In the genomic region with DNA sequence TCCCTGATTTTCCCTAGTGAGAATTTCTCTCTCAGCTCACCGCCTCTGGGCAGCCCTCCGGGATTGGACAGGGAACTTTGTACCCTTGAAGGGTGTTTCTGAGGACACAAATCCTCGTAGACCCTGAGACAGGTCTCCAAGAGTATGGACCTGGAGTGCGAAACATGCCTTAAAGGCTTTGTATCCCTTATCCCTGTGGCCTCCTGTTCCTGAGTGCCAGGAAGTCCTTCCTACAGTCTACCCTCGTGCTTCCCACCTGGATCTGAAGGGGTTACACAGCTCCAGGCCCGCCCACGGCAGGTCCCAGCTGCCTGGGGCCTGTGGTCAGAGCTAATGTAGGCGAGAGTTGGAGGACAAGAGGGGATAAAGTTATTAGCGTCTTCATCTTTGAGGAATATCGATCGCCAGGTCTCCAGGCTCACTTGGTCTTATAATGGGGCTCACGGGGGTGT, we compare ENCODE assay signal across 31 cellular contexts. TPM values are rescaled to one million over a fixed set of nuclear protein-coding genes. Genes with fewer than 3 reads are reported as not detected.
A peak's percentile ranks its signal among the peaks of the same experiment; 100 is the strongest.
DNase-seq lines count a peak whose midpoint lies in the region; ATAC-seq, FAIRE-seq and TF ChIP-seq lines count a peak whose summit lies in the region.
"Had no signal": no experiment of that assay in that cellular context is flagged by ENCODE, and none has a peak within 500 bp of the region (broad histone marks: within the 10 kb centered on the region; RNA-seq: fewer than 3 reads in every experiment).

No MANE protein-coding gene starts in this region.

- no peaks in the 10 kb centered on the region for H3K9me3 ChIP-seq in A549
- no peaks in the 10 kb centered on the region for H3K9me3 ChIP-seq in HEK293 (ENCODE audit: control insufficient read depth, insufficient read depth, low read depth, low read length)
- H3K9me3 ChIP-seq in neural progenitor cell (ENCODE audit: low read depth) = no peaks in the 10 kb centered on the region
- no peaks in the 10 kb centered on the region for H3K9me3 ChIP-seq in mammary epithelial cell (replicated peaks; ENCODE audit: insufficient read depth, low read length)
- H3K9me3 ChIP-seq in SJCRH30 (replicated peaks) = no peaks in the 10 kb centered on the region
- H3K9me3 ChIP-seq: BLaER1 treated with 17β-estradiol and CSF1 and Interleukin-3, amounts not matched to agents 10 nM and 100 nM; SK-N-SH had no signal

- no peak overlapping the region for H3K27ac ChIP-seq in A549
- no peak overlapping the region for H3K27ac ChIP-seq in HEK293 (ENCODE audit: extremely low read depth, low read depth, low read length)
- H3K27ac ChIP-seq in neural progenitor cell = no peak overlapping the region
- H3K27ac ChIP-seq in mammary epithelial cell (ENCODE audit: insufficient read depth, low read depth, low read length) = no peak overlapping the region
- no peak overlapping the region for H3K27ac ChIP-seq in SJCRH30
- H3K27ac ChIP-seq: BLaER1 treated with 17β-estradiol and CSF1 and Interleukin-3, amounts not matched to agents 10 nM and 100 nM; PC-9 had no signal

- WGBS in A549 (ENCODE audit: missing lambda C conversion rate) = 64% methylated on average over 12 of the region's 12 CpGs
- 37% methylated on average over 8 of the region's 12 CpGs for WGBS in mammary epithelial cell (ENCODE audit: low coverage, missing lambda C conversion rate)

- TF ChIP-seq CTCF in A549 (IDR thresholded peaks at IDR 0.05) (no peak), HEK293 (tag by site-specific recombination; IDR thresholded peaks at IDR 0.05) (no peak), neural progenitor cell (IDR thresholded peaks at IDR 0.05) (no peak), mammary epithelial cell (conservative IDR thresholded peaks at IDR 0.05 in 1 of 2, IDR thresholded peaks at IDR 0.05 in 1 of 2; ENCODE audit: extremely low read depth in 1 of 2, insufficient read depth in 1 of 2, low read depth in 1 of 2, low read length in 2 of 2) (no peak)

- TF ChIP-seq POLR2A in A549 (IDR thresholded peaks at IDR 0.05; ENCODE audit: low read length) = no peak

- no peaks in the 10 kb centered on the region for H3K4me1 ChIP-seq in A549
- H3K4me1 ChIP-seq in HEK293 (ENCODE audit: control insufficient read depth, insufficient read depth, low read length) = no peaks in the 10 kb centered on the region
- H3K4me1 ChIP-seq in neural progenitor cell = peaks cover 30% of the 10 kb centered on the region
- H3K4me1 ChIP-seq in mammary epithelial cell (ENCODE audit: insufficient read depth, low read length) = no peaks in the 10 kb centered on the region
- no peaks in the 10 kb centered on the region for H3K4me1 ChIP-seq in SJCRH30

- in situ Hi-C loops in mammary epithelial cell (cut with MboI; ENCODE audit: low sequenced_read_pairs in 2 of 2) = loop anchor here in 1 of 2 donors (10.0 kb wide), 1 partner anchor 161 kb away; a partner anchor contains a TSS

- H3K27me3 Mint-ChIP-seq in activated T-helper 17 cell treated with anti-CD3 and anti-CD28 coated beads, Interleukin-2, amount 50 U/mL, for 72 hours = peaks cover 34% of the 10 kb centered on the region
- peaks cover 22% of the 10 kb centered on the region for H3K27me3 Mint-ChIP-seq in neural progenitor cell (ENCODE audit: insufficient read depth, low read depth)

- H3K4me3 ChIP-seq in A549 (no peak overlapping the region), HEK293 (ENCODE audit: low read depth, low read length) (no peak overlapping the region), neural progenitor cell (no peak overlapping the region), mammary epithelial cell (replicated peaks in 1 of 3; ENCODE audit: insufficient read depth in 1 of 3, low read depth in 2 of 3, low read length in 3 of 3) (no peak overlapping the region), SJCRH30 (no peak overlapping the region)
- H3K4me3 ChIP-seq: BLaER1 treated with 17β-estradiol and CSF1 and Interleukin-3, amounts not matched to agents 10 nM and 100 nM; PC-9 had no signal

- H3K4me1 Mint-ChIP-seq in activated T-helper 17 cell treated with anti-CD3 and anti-CD28 coated beads, Interleukin-2, amount 50 U/mL, for 72 hours = no peaks in the 10 kb centered on the region
- peaks cover 47% of the 10 kb centered on the region for H3K4me1 Mint-ChIP-seq in neural progenitor cell

- H3K79me2 ChIP-seq in neural progenitor cell (ENCODE audit: low read depth) (no peaks in the 10 kb centered on the region), mammary epithelial cell (ENCODE audit: insufficient read depth, low read length) (no peaks in the 10 kb centered on the region)

- ATAC-seq in A549 (no peak), HG02623 (IDR thresholded peaks at IDR 0.05; ENCODE audit: unreplicated experiment) (no peak)
- ATAC-seq in activated T-helper 17 cell treated with anti-CD3 and anti-CD28 coated beads, Interleukin-2, amount 50 U/mL, for 72 hours (replicated peaks) = no peak

- H3K4me3 Mint-ChIP-seq in activated T-helper 17 cell treated with anti-CD3 and anti-CD28 coated beads, Interleukin-2, amount 50 U/mL, for 72 hours = no peak overlapping the region
- H3K4me3 Mint-ChIP-seq in neural progenitor cell = peak overlapping the region; percentile 59
- H3K4me3 Mint-ChIP-seq: CD4-positive, alpha-beta T cell had no signal

- H3K36me3 ChIP-seq in HEK293 (ENCODE audit: control insufficient read depth in 2 of 2, insufficient read depth in 1 of 2, low read length in 2 of 2) = no peaks in the 10 kb centered on the region
- H3K36me3 ChIP-seq in neural progenitor cell = no peaks in the 10 kb centered on the region
- no peaks in the 10 kb centered on the region for H3K36me3 ChIP-seq in mammary epithelial cell (ENCODE audit: insufficient read depth, low read length)
- no peaks in the 10 kb centered on the region for H3K36me3 ChIP-seq in SJCRH30
- H3K36me3 ChIP-seq: BLaER1 treated with 17β-estradiol and CSF1 and Interleukin-3, amounts not matched to agents 10 nM and 100 nM had no signal

- H3K4me2 ChIP-seq in A549 (no peak overlapping the region), neural progenitor cell (no peak overlapping the region), mammary epithelial cell (ENCODE audit: insufficient read depth, low read depth, low read length) (no peak overlapping the region)
- H3K4me2 ChIP-seq: PC-9, SK-N-SH had no signal

- POLR2A ChIA-PET in A549 (lab: Yijun Ruan, JAX) = no interaction called here
- POLR2A ChIA-PET in HEK293 (lab: Yijun Ruan, JAX) = no interaction called here

- H3K27me3 ChIP-seq in neural progenitor cell (peaks cover 27% of the 10 kb centered on the region), mammary epithelial cell (ENCODE audit: insufficient read depth, low read length) (no peaks in the 10 kb centered on the region), SJCRH30 (peaks cover 11% of the 10 kb centered on the region; the same call in 1 of the 2 replicates)

- no peak for TF ChIP-seq EP300 in A549 (IDR thresholded peaks at IDR 0.05)

- intact Hi-C loops in mammary epithelial cell (cut with micrococcal nuclease) = no loop called here

- CTCF ChIA-PET in A549 (lab: Yijun Ruan, JAX) (interaction anchor here (0.9 to 20.8 kb wide), 10 partner anchors 12 to 198 kb away, joined by 3 to 341 read pairs (median 62); a partner anchor contains a TSS), HEK293 (lab: Yijun Ruan, JAX) (interaction anchor here (0.5 to 10.2 kb wide), 10 partner anchors 23 to 284 kb away, joined by 3 to 136 read pairs (median 4); a partner anchor contains a TSS), mammary epithelial cell (lab: Charles Lee; ENCODE audit: low non-redundant PET) (no interaction called here)

- peak overlapping the region; percentile 54 for H3K27ac Mint-ChIP-seq in activated T-helper 17 cell treated with anti-CD3 and anti-CD28 coated beads, Interleukin-2, amount 50 U/mL, for 72 hours
- peak overlapping the region; percentile 74 for H3K27ac Mint-ChIP-seq in neural progenitor cell
- H3K27ac Mint-ChIP-seq: CD4-positive, alpha-beta T cell had no signal

- H3K9ac ChIP-seq in neural progenitor cell (no peak overlapping the region), mammary epithelial cell (ENCODE audit: insufficient read depth, low read length) (no peak overlapping the region)
- H3K9ac ChIP-seq: SK-N-SH had no signal

- DNase-seq in A549 (ENCODE audit: low read depth in 1 of 2, low spot score in 1 of 2) (no peak), neural progenitor cell (ENCODE audit: low spot score) (no peak), mammary epithelial cell (no peak), SJCRH30 (no peak)
- DNase-seq: AML-193; CD4-positive, alpha-beta T cell; COR-L47; GOT3; HCEC 1CT; Kasumi-1; NCI-H1092 treated with DMSO at 0.1 percent for 48 hours; NCI-H1436; NCI-H187; NCI-H2081 treated with DMSO at 0.1 percent for 48 hours; NCI-H2171; NCI-H226; NCI-H510A; NCI-H69; NK-92 treated with Interleukin-12 subunit alpha and Interleukin-12 subunit beta, amount 100 ng/mL, for 24 hours; PC-9; Right ventricle myocardium superior; SW 1271 had no signal

- H2AFZ ChIP-seq in neural progenitor cell (replicated peaks) = no peak overlapping the region
- no peak overlapping the region for H2AFZ ChIP-seq in mammary epithelial cell (ENCODE audit: low read depth, low read length)
- H2AFZ ChIP-seq: PC-9 had no signal

- H4K20me1 ChIP-seq in neural progenitor cell (ENCODE audit: low read depth) (no peaks in the 10 kb centered on the region), mammary epithelial cell (ENCODE audit: insufficient read depth, low read length) (no peaks in the 10 kb centered on the region)
- H4K20me1 ChIP-seq: BLaER1 treated with 17β-estradiol and CSF1 and Interleukin-3, amounts not matched to agents 10 nM and 100 nM had no signal

- H3F3A ChIP-seq in neural progenitor cell (ENCODE audit: low read depth) = peaks cover 6% of the 10 kb centered on the region

- no peaks in the 10 kb centered on the region for H3K9me3 Mint-ChIP-seq in activated T-helper 17 cell treated with anti-CD3 and anti-CD28 coated beads, Interleukin-2, amount 50 U/mL, for 72 hours
- no peaks in the 10 kb centered on the region for H3K9me3 Mint-ChIP-seq in neural progenitor cell
- H3K9me3 Mint-ChIP-seq: CD4-positive, alpha-beta T cell had no signal

- no peak for TF ChIP-seq RAD21 in A549 (conservative IDR thresholded peaks at IDR 0.05 in 1 of 2, IDR thresholded peaks at IDR 0.05 in 1 of 2)

- H3K36me3 Mint-ChIP-seq in activated T-helper 17 cell treated with anti-CD3 and anti-CD28 coated beads, Interleukin-2, amount 50 U/mL, for 72 hours (ENCODE audit: low read depth) = no peaks in the 10 kb centered on the region
- H3K36me3 Mint-ChIP-seq in neural progenitor cell = no peaks in the 10 kb centered on the region

- BruUV-seq in mammary epithelial cell (replicated peaks; lab: Mats Ljungman, UMichigan) = no TSS peak

- dilution Hi-C loops in mammary epithelial cell (cut with HindIII; ENCODE audit: low sequenced_read_pairs) = no loop called here

- FAIRE-seq in A549 (lab: Jason Lieb, UNC) = no peak
- FAIRE-seq: A204.1 had no signal

RNA-seq across cellular contexts. Expression of a gene that starts 7.6 kb away (rescaled TPM):
- polyA plus RNA-seq in A549 (2011; rRNA removed) = 1.7 and 2.9 TPM in 2 replicates
- 4.2 and 5.4 TPM in 2 replicates for polyA plus RNA-seq in A549 (2012; cell fraction: cytosol; rRNA removed)
- polyA plus RNA-seq in A549 (2012; cell fraction: nucleus; rRNA removed) = 27.8 and 33.5 TPM in 2 replicates
- polyA plus RNA-seq in A549 (2017; fragmentation: RNase III; extraction: RNeasy Plus Mini Kit Qiagen cat#74134 plus additional on column Dnase treatment) = 5.0 to 7.5 TPM (median 6.3 TPM) in 3 replicates
- 0.79 and 1.4 TPM in 2 replicates for polyA minus RNA-seq in A549 (2011; rRNA and poly(A)+ RNA removed)
- not detected for total RNA-seq in activated T-helper 17 cell treated with anti-CD3 and anti-CD28 coated beads, Interleukin-2, amount 50 U/mL, for 72 hours
- 0.06 TPM in 1 of 2 replicates, not detected in the other for total RNA-seq in neural progenitor cell (ENCODE audit: low replicate concordance)
- 1 to 10 TPM in 1 of 2 donors, under 1 TPM in 1; 0.83 to 4.9 TPM for total RNA-seq in mammary epithelial cell
- polyA plus RNA-seq in mammary epithelial cell = 0.17 TPM
- polyA minus RNA-seq in mammary epithelial cell = not detected
- total RNA-seq in SJCRH30 (2014; rRNA removed; shearing (Covaris generic)) = not detected in 2 replicates
- total RNA-seq: RPMI7951 had no signal

RNA-seq across cellular contexts. Expression of a gene that starts 25.3 kb away (rescaled TPM):
- 0.05 and 0.07 TPM in 2 replicates for polyA plus RNA-seq in A549 (2011; rRNA removed)
- 0.13 and 0.16 TPM in 2 replicates for polyA plus RNA-seq in A549 (2012; cell fraction: cytosol; rRNA removed)
- 0.47 and 0.67 TPM in 2 replicates for polyA plus RNA-seq in A549 (2012; cell fraction: nucleus; rRNA removed)
- 0.08 to 0.18 TPM (median 0.10 TPM) in 3 replicates for polyA plus RNA-seq in A549 (2017; fragmentation: RNase III; extraction: RNeasy Plus Mini Kit Qiagen cat#74134 plus additional on column Dnase treatment)
- polyA minus RNA-seq in A549 (2011; rRNA and poly(A)+ RNA removed) = 0.34 TPM in 1 of 2 replicates, not detected in the other
- 10 to 100 TPM in 1 of 2 donors, 1 to 10 TPM in 1; 2.5 to 13.3 TPM for total RNA-seq in activated T-helper 17 cell treated with anti-CD3 and anti-CD28 coated beads, Interleukin-2, amount 50 U/mL, for 72 hours
- 0.15 TPM in 1 of 2 replicates, not detected in the other for total RNA-seq in neural progenitor cell (ENCODE audit: low replicate concordance)
- total RNA-seq in mammary epithelial cell = not detected
- polyA plus RNA-seq in mammary epithelial cell = not detected
- polyA minus RNA-seq in mammary epithelial cell = 2.9 TPM
- total RNA-seq in SJCRH30 (2014; rRNA removed; shearing (Covaris generic)) = not detected in 2 replicates
- total RNA-seq: HT-29, M059J, PC-9, RPMI7951 had no signal

RNA-seq across cellular contexts. Expression of a gene that starts 27.0 kb away (rescaled TPM):
- polyA plus RNA-seq in A549 (2011; rRNA removed) = not detected in 2 replicates
- not detected in 2 replicates for polyA plus RNA-seq in A549 (2012; cell fraction: cytosol; rRNA removed)
- 0.01 TPM in 1 of 2 replicates, not detected in the other for polyA plus RNA-seq in A549 (2012; cell fraction: nucleus; rRNA removed)
- not detected in 3 replicates for polyA plus RNA-seq in A549 (2017; fragmentation: RNase III; extraction: RNeasy Plus Mini Kit Qiagen cat#74134 plus additional on column Dnase treatment)
- not detected in 2 replicates for polyA minus RNA-seq in A549 (2011; rRNA and poly(A)+ RNA removed)
- total RNA-seq in activated T-helper 17 cell treated with anti-CD3 and anti-CD28 coated beads, Interleukin-2, amount 50 U/mL, for 72 hours = under 1 TPM; 0.04 to 0.66 TPM
- total RNA-seq in neural progenitor cell (ENCODE audit: low replicate concordance) = not detected in 2 replicates
- not detected for total RNA-seq in mammary epithelial cell
- polyA plus RNA-seq in mammary epithelial cell = not detected
- polyA minus RNA-seq in mammary epithelial cell = not detected
- total RNA-seq in SJCRH30 (2014; rRNA removed; shearing (Covaris generic)) = not detected in 2 replicates
- total RNA-seq: CD4-positive, alpha-beta T cell; M059J; PC-9; RPMI7951 had no signal

RNA-seq across cellular contexts. Expression of a gene that starts 34.5 kb away (rescaled TPM):
- polyA plus RNA-seq in A549 (2011; rRNA removed) (0.15 TPM in 1 of 2 replicates, not detected in the other), A549 (2017; fragmentation: RNase III; extraction: RNeasy Plus Mini Kit Qiagen cat#74134 plus additional on column Dnase treatment) (0.10 to 0.33 TPM (median 0.14 TPM) in 3 replicates), mammary epithelial cell (not detected)
- 0.10 and 0.20 TPM in 2 replicates for polyA plus RNA-seq in A549 (2012; cell fraction: cytosol; rRNA removed)
- 0.34 and 0.40 TPM in 2 replicates for polyA plus RNA-seq in A549 (2012; cell fraction: nucleus; rRNA removed)
- not detected in 2 replicates for polyA minus RNA-seq in A549 (2011; rRNA and poly(A)+ RNA removed)
- not detected for total RNA-seq in activated T-helper 17 cell treated with anti-CD3 and anti-CD28 coated beads, Interleukin-2, amount 50 U/mL, for 72 hours
- total RNA-seq in neural progenitor cell (ENCODE audit: low replicate concordance) (not detected in 2 replicates), mammary epithelial cell (not detected)
- not detected for polyA minus RNA-seq in mammary epithelial cell
- not detected in 2 replicates for total RNA-seq in SJCRH30 (2014; rRNA removed; shearing (Covaris generic))
- total RNA-seq: CD4-positive, alpha-beta T cell; HT-29; M059J; PC-9; Right ventricle myocardium superior; RPMI7951 had no signal
